21 cellular contexts compared by ENCODE assay signal in genomic region chr17:5545051-5545987, GRCh38. TPM values are rescaled to one million over a fixed set of nuclear protein-coding genes. Genes with fewer than 3 reads are reported as not detected.
DNase-seq lines count a peak whose midpoint lies in the region; ATAC-seq, FAIRE-seq and TF ChIP-seq lines count a peak whose summit lies in the region.
"Had no signal": no experiment of that assay in that cellular context is flagged by ENCODE, and none has a peak within 500 bp of the region (broad histone marks: within the 10 kb centered on the region; RNA-seq: fewer than 3 reads in every experiment).

No MANE protein-coding gene starts in this region.

- in situ Hi-C loops in GM23248 (cut with MboI), result no loop called here

- no peak overlapping the region for H3K4me2 ChIP-seq in GM23248 (ENCODE audit: unreplicated experiment)
- H3K4me2 ChIP-seq in astrocyte (ENCODE audit: low read length), result peak overlapping the region; percentile 41

- H3K27ac ChIP-seq in GM23248, result no peak overlapping the region
- H3K27ac ChIP-seq in astrocyte (ENCODE audit: low read depth, low read length), result no peak overlapping the region
- H3K27ac ChIP-seq: heart left ventricle had no signal

- H3K36me3 ChIP-seq in GM23248 (ENCODE audit: low read depth) (peaks cover 29% of the 10 kb centered on the region), astrocyte (ENCODE audit: insufficient read depth, low read length) (no peaks in the 10 kb centered on the region)

- intact Hi-C loops in activated CD8-positive, alpha-beta T cell treated with anti-CD3 and anti-CD28 coated beads for 36 hours (cut with micrococcal nuclease), result no loop called here

- DNase-seq in activated CD8-positive, alpha-beta T cell treated with anti-CD3 and anti-CD28 coated beads for 36 hours, result no peak
- no peak for DNase-seq in activated CD8-positive, alpha-beta T cell treated with anti-CD3 and anti-CD28 coated beads, Interleukin-2, amount 10 ng/mL, durations not matched to agents 7 days and 5 days
- DNase-seq in GM23248 (peak; percentile 29), astrocyte (ENCODE audit: low read depth) (peak; percentile 52), neural crest cell (ENCODE audit: low read depth, low spot score) (no peak)
- DNase-seq: activated CD4-positive, alpha-beta T cell treated with anti-CD3 and anti-CD28 coated beads for 1 hour; activated gamma-delta T cell; GOT3; heart left ventricle; left colon; naive B cell; NCI-H1694 treated with DMSO at 0.1 percent for 48 hours; NCI-H524; stimulated activated CD4-positive, alpha-beta T cell treated with anti-CD3 and anti-CD28 coated beads, Interleukin-4, amount 100 ng/mL, for 24 hours had no signal

- H3F3A ChIP-seq in GM23248 (ENCODE audit: insufficient read depth), result no peaks in the 10 kb centered on the region

- WGBS in GM23248 (ENCODE audit: low coverage in 1 of 2, low lambda C conversion rate in 2 of 2, missing lambda C conversion rate in 2 of 2), 2 experiments, result 60 to 70% methylated on average over 9 of the region's 9 CpGs

- H3K4me1 ChIP-seq in GM23248 (ENCODE audit: insufficient read depth), result no peaks in the 10 kb centered on the region
- H3K4me1 ChIP-seq in astrocyte (ENCODE audit: insufficient read depth, low read length), result peaks cover 10% of the 10 kb centered on the region
- H3K4me1 ChIP-seq: heart left ventricle had no signal

- H3K9me3 ChIP-seq in GM23248 (ENCODE audit: low read depth) (no peaks in the 10 kb centered on the region), astrocyte (ENCODE audit: insufficient read depth, low read depth, low read length) (no peaks in the 10 kb centered on the region)
- H3K9me3 ChIP-seq: heart left ventricle had no signal

- POLR2A ChIA-PET in activated CD8-positive, alpha-beta T cell treated with anti-CD3 and anti-CD28 coated beads for 36 hours (lab: Charles Lee), result interaction anchor here (1.0 kb wide), 1 partner anchor 20 kb away, joined by 3 read pairs; no protein-coding TSS in a partner anchor
- POLR2A ChIA-PET in activated CD8-positive, alpha-beta T cell treated with anti-CD3 and anti-CD28 coated beads, Interleukin-2, amount 10 ng/mL, durations not matched to agents 7 days and 5 days (lab: Charles Lee), result no interaction called here

- H3K9me3 Mint-ChIP-seq in activated CD8-positive, alpha-beta T cell treated with anti-CD3 and anti-CD28 coated beads for 36 hours, result no peaks in the 10 kb centered on the region
- no peaks in the 10 kb centered on the region for H3K9me3 Mint-ChIP-seq in activated CD8-positive, alpha-beta T cell treated with anti-CD3 and anti-CD28 coated beads, Interleukin-2, amount 10 ng/mL, durations not matched to agents 7 days and 5 days (ENCODE audit: insufficient read depth)
- H3K9me3 Mint-ChIP-seq in astrocyte (ENCODE audit: unreplicated experiment) (peaks cover 10% of the 10 kb centered on the region), neural crest cell (no peaks in the 10 kb centered on the region)
- H3K9me3 Mint-ChIP-seq: central memory CD8-positive, alpha-beta T cell; naive B cell; T-helper 1 cell treated with Interleukin-12 subunit alpha and Interleukin-12 subunit beta and Interleukin-4 antibody, amounts not matched to agents 30 μg/mL and 1 μg/mL, for 36 hours had no signal

- H3K4me3 ChIP-seq in GM23248, result no peak overlapping the region
- H3K4me3 ChIP-seq in astrocyte (ENCODE audit: insufficient read depth, low read depth, low read length), result no peak overlapping the region
- H3K4me3 ChIP-seq: heart left ventricle had no signal

- H2AFZ ChIP-seq in GM23248 (no peak overlapping the region), astrocyte (ENCODE audit: low read depth, low read length) (no peak overlapping the region)

- H3K9ac ChIP-seq in GM23248 (no peak overlapping the region), astrocyte (ENCODE audit: low read length) (no peak overlapping the region)

- ATAC-seq in activated CD8-positive, alpha-beta T cell treated with anti-CD3 and anti-CD28 coated beads for 36 hours, result no peak
- no peak for ATAC-seq in activated CD8-positive, alpha-beta T cell treated with anti-CD3 and anti-CD28 coated beads, Interleukin-2, amount 10 ng/mL, durations not matched to agents 7 days and 5 days
- no peak for ATAC-seq in GM19467 (IDR thresholded peaks at IDR 0.05; ENCODE audit: unreplicated experiment)
- no peak for ATAC-seq in HG02571 (IDR thresholded peaks at IDR 0.05; ENCODE audit: unreplicated experiment)
- ATAC-seq in HG03457 (IDR thresholded peaks at IDR 0.05; ENCODE audit: unreplicated experiment), result no peak
- ATAC-seq: heart left ventricle, left colon, Panc1 had no signal

- H3K27ac Mint-ChIP-seq in activated CD8-positive, alpha-beta T cell treated with anti-CD3 and anti-CD28 coated beads for 36 hours, result peak overlapping the region; percentile 3
- H3K27ac Mint-ChIP-seq in activated CD8-positive, alpha-beta T cell treated with anti-CD3 and anti-CD28 coated beads, Interleukin-2, amount 10 ng/mL, durations not matched to agents 7 days and 5 days, result no peak overlapping the region
- H3K27ac Mint-ChIP-seq in astrocyte (ENCODE audit: unreplicated experiment) (no peak overlapping the region), neural crest cell (ENCODE audit: unreplicated experiment) (peak overlapping the region; percentile 60)
- H3K27ac Mint-ChIP-seq: T-helper 1 cell treated with Interleukin-12 subunit alpha and Interleukin-12 subunit beta and Interleukin-4 antibody, amounts not matched to agents 30 μg/mL and 1 μg/mL, for 36 hours had no signal

- no peaks in the 10 kb centered on the region for H3K27me3 Mint-ChIP-seq in activated CD8-positive, alpha-beta T cell treated with anti-CD3 and anti-CD28 coated beads for 36 hours
- H3K27me3 Mint-ChIP-seq in activated CD8-positive, alpha-beta T cell treated with anti-CD3 and anti-CD28 coated beads, Interleukin-2, amount 10 ng/mL, durations not matched to agents 7 days and 5 days (ENCODE audit: low read depth), result no peaks in the 10 kb centered on the region
- H3K27me3 Mint-ChIP-seq in astrocyte (ENCODE audit: low read depth, unreplicated experiment), result peaks cover 28% of the 10 kb centered on the region
- H3K27me3 Mint-ChIP-seq in neural crest cell (ENCODE audit: low read depth), result peaks cover 17% of the 10 kb centered on the region
- H3K27me3 Mint-ChIP-seq: central memory CD8-positive, alpha-beta T cell; naive B cell had no signal

- no peak overlapping the region for H3K4me3 Mint-ChIP-seq in activated CD8-positive, alpha-beta T cell treated with anti-CD3 and anti-CD28 coated beads for 36 hours
- H3K4me3 Mint-ChIP-seq in activated CD8-positive, alpha-beta T cell treated with anti-CD3 and anti-CD28 coated beads, Interleukin-2, amount 10 ng/mL, durations not matched to agents 7 days and 5 days, result no peak overlapping the region
- H3K4me3 Mint-ChIP-seq in astrocyte (ENCODE audit: unreplicated experiment) (no peak overlapping the region), neural crest cell (no peak overlapping the region)
- H3K4me3 Mint-ChIP-seq: central memory CD8-positive, alpha-beta T cell; T-helper 1 cell treated with Interleukin-12 subunit alpha and Interleukin-12 subunit beta and Interleukin-4 antibody, amounts not matched to agents 30 μg/mL and 1 μg/mL, for 36 hours had no signal

- H3K9me2 ChIP-seq in GM23248 (ENCODE audit: insufficient read depth), result no peaks in the 10 kb centered on the region

- FAIRE-seq in astrocyte (lab: Jason Lieb, UNC), result no peak
- FAIRE-seq: A204.1 had no signal

- peaks cover 3% of the 10 kb centered on the region for H3K4me1 Mint-ChIP-seq in activated CD8-positive, alpha-beta T cell treated with anti-CD3 and anti-CD28 coated beads for 36 hours (ENCODE audit: low read depth)
- no peaks in the 10 kb centered on the region for H3K4me1 Mint-ChIP-seq in activated CD8-positive, alpha-beta T cell treated with anti-CD3 and anti-CD28 coated beads, Interleukin-2, amount 10 ng/mL, durations not matched to agents 7 days and 5 days (ENCODE audit: low read depth)
- H3K4me1 Mint-ChIP-seq in astrocyte (ENCODE audit: low read depth, unreplicated experiment) (peaks cover 2% of the 10 kb centered on the region), neural crest cell (no peaks in the 10 kb centered on the region)

- no peaks in the 10 kb centered on the region for H4K20me1 ChIP-seq in GM23248 (ENCODE audit: insufficient read depth)
- H4K20me1 ChIP-seq in astrocyte (ENCODE audit: insufficient read depth, low read length), result no peaks in the 10 kb centered on the region

- CTCF ChIA-PET in activated CD8-positive, alpha-beta T cell treated with anti-CD3 and anti-CD28 coated beads for 36 hours (lab: Charles Lee), result no interaction called here
- CTCF ChIA-PET in activated CD8-positive, alpha-beta T cell treated with anti-CD3 and anti-CD28 coated beads, Interleukin-2, amount 10 ng/mL, durations not matched to agents 7 days and 5 days (lab: Charles Lee), result no interaction called here

- peaks cover 17% of the 10 kb centered on the region for H3K36me3 Mint-ChIP-seq in activated CD8-positive, alpha-beta T cell treated with anti-CD3 and anti-CD28 coated beads for 36 hours (ENCODE audit: low read depth)
- H3K36me3 Mint-ChIP-seq in activated CD8-positive, alpha-beta T cell treated with anti-CD3 and anti-CD28 coated beads, Interleukin-2, amount 10 ng/mL, durations not matched to agents 7 days and 5 days (ENCODE audit: low read depth), result peaks cover 51% of the 10 kb centered on the region
- H3K36me3 Mint-ChIP-seq in astrocyte (ENCODE audit: low read depth, unreplicated experiment), result peaks cover 4% of the 10 kb centered on the region
- H3K36me3 Mint-ChIP-seq in neural crest cell (ENCODE audit: low read depth), result no peaks in the 10 kb centered on the region

- TF ChIP-seq CTCF in activated CD8-positive, alpha-beta T cell treated with anti-CD3 and anti-CD28 coated beads for 36 hours (IDR thresholded peaks at IDR 0.05), result no peak
- TF ChIP-seq CTCF in astrocyte (IDR thresholded peaks at IDR 0.05; ENCODE audit: insufficient read depth, low read depth, low read length) (no peak), neural crest cell (conservative IDR thresholded peaks at IDR 0.05) (no peak)

- no peaks in the 10 kb centered on the region; the same call in 1 of the 2 replicates for H3K79me2 ChIP-seq in GM23248 (ENCODE audit: insufficient read depth)
- no peaks in the 10 kb centered on the region for H3K79me2 ChIP-seq in astrocyte (ENCODE audit: insufficient read depth, low read length)

- H3K27me3 ChIP-seq in GM23248 (replicated peaks; ENCODE audit: insufficient read depth) (no peaks in the 10 kb centered on the region), astrocyte (ENCODE audit: insufficient read depth, low read length) (no peaks in the 10 kb centered on the region)
- H3K27me3 ChIP-seq: heart left ventricle had no signal

RNA-seq across cellular contexts. Expression of gene NLRP1, which starts 39.0 kb away (rescaled TPM):
- 10 to 100 TPM; 26.0 to 28.2 TPM for total RNA-seq in activated CD8-positive, alpha-beta T cell treated with anti-CD3 and anti-CD28 coated beads for 36 hours
- total RNA-seq in activated CD8-positive, alpha-beta T cell treated with anti-CD3 and anti-CD28 coated beads, Interleukin-2, amount 10 ng/mL, durations not matched to agents 7 days and 5 days, result 10 to 100 TPM; 44.5 to 46.1 TPM
- 33.4 and 36.0 TPM in 2 replicates for total RNA-seq in GM23248 (2014; rRNA removed; shearing (Covaris generic))
- polyA plus RNA-seq in GM23248 (2016; fragmentation: Nextera tagmentation; extraction: Ambion mirVana), result 16.8 and 17.5 TPM in 2 replicates
- total RNA-seq in astrocyte (37.5 and 48.1 TPM in 2 replicates), neural crest cell (49.3 and 55.4 TPM in 2 replicates)

RNA-seq across cellular contexts. Expression of gene MIS12, which starts 59.0 kb away (rescaled TPM):
- 10 to 100 TPM; 30.3 to 35.0 TPM for total RNA-seq in activated CD8-positive, alpha-beta T cell treated with anti-CD3 and anti-CD28 coated beads for 36 hours
- total RNA-seq in activated CD8-positive, alpha-beta T cell treated with anti-CD3 and anti-CD28 coated beads, Interleukin-2, amount 10 ng/mL, durations not matched to agents 7 days and 5 days, result 10 to 100 TPM; 36.1 to 40.0 TPM
- 13.4 and 20.2 TPM in 2 replicates for total RNA-seq in GM23248 (2014; rRNA removed; shearing (Covaris generic))
- 10.5 and 12.9 TPM in 2 replicates for polyA plus RNA-seq in GM23248 (2016; fragmentation: Nextera tagmentation; extraction: Ambion mirVana)
- 12.2 and 13.1 TPM in 2 replicates for total RNA-seq in astrocyte
- 33.9 and 35.6 TPM in 2 replicates for total RNA-seq in neural crest cell

RNA-seq across cellular contexts. Expression of gene DERL2, which starts 59.3 kb away (rescaled TPM):
- 10 to 100 TPM; 43.4 to 45.8 TPM for total RNA-seq in activated CD8-positive, alpha-beta T cell treated with anti-CD3 and anti-CD28 coated beads for 36 hours
- total RNA-seq in activated CD8-positive, alpha-beta T cell treated with anti-CD3 and anti-CD28 coated beads, Interleukin-2, amount 10 ng/mL, durations not matched to agents 7 days and 5 days, result 10 to 100 TPM; 66.0 to 71.1 TPM
- 38.6 and 70.7 TPM in 2 replicates for total RNA-seq in GM23248 (2014; rRNA removed; shearing (Covaris generic))
- 159 and 160 TPM in 2 replicates for polyA plus RNA-seq in GM23248 (2016; fragmentation: Nextera tagmentation; extraction: Ambion mirVana)
- 90.1 and 99.6 TPM in 2 replicates for total RNA-seq in astrocyte
- total RNA-seq in neural crest cell, result 71.5 and 74.6 TPM in 2 replicates

Comparison
In these comparisons a context has a peak if more than half of its experiments do, and no peak if none do; other contexts are left out.
1. H3K27ac Mint-ChIP-seq: peak in activated CD8-positive, alpha-beta T cell treated with anti-CD3 and anti-CD28 coated beads for 36 hours (single experiment) and neural crest cell (single experiment); none in activated CD8-positive, alpha-beta T cell treated with anti-CD3 and anti-CD28 coated beads, Interleukin-2, amount 10 ng/mL, durations not matched to agents 7 days and 5 days (single experiment) and astrocyte (single experiment).
2. DNase-seq: peak in GM23248 (single experiment) and astrocyte (single experiment); none in activated CD8-positive, alpha-beta T cell treated with anti-CD3 and anti-CD28 coated beads for 36 hours (single experiment), activated CD8-positive, alpha-beta T cell treated with anti-CD3 and anti-CD28 coated beads, Interleukin-2, amount 10 ng/mL, durations not matched to agents 7 days and 5 days (single experiment) and neural crest cell (single experiment).